ENCODE assay signal across 1 cellular context in the genomic region with DNA sequence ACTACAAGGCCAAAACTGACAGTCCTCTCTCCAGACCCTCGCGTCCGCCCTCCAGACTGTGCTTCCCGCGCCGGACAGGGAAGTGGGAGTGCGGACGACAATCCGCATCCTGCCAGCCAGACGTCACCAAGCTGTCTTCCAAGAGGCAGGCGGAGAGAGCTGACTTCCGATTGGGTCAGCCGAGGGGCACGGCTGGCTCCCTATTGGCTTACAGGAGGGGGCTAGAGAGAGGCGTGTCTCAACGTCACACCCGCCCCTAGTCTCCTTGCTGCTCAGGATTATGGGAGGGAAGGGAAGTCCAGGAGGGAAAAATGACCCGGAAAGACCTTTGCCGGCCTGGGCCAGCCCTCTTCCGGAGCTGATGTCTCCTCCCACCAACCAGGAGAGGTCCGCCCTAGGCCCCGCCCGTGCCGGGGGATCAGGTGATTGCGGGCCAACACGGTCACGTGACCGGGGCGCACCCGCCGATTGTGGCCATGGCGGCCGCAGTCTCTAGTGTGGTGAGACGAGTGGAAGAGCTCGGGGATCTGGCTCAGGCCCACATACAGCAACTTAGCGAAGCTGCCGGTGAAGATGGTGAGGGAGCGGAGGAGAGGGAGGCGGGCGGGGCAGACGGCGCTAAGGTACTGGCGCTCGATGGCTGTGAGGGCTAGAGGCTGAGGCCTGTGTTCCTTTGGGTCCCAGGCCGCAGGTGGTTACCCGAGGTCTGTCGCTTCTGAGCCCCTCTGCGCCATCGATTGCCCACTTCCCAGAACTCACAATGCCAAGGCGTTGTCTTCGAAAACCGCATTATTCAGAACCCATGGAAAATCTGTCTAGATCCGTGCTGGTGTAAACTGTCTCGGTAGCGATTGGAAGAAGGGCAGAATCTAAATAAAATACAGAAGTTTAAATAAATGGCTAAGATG.
TF ChIP-seq lines count a peak whose summit lies in the region.

A gene with protein sequence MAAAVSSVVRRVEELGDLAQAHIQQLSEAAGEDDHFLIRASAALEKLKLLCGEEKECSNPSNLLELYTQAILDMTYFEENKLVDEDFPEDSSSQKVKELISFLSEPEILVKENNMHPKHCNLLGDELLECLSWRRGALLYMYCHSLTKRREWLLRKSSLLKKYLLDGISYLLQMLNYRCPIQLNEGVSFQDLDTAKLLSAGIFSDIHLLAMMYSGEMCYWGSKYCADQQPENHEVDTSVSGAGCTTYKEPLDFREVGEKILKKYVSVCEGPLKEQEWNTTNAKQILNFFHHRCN (plus strand): TSS at position 453 of the 908 bp plus-strand sequence. CDS start 24 bp downstream, at position 477.

TF ChIP-seq in GM12878, 131 proteins besides CTCF, POLR2A, EP300 and RAD21 (continued from another document and continues in another):
- TF ChIP-seq, protein P1, sequence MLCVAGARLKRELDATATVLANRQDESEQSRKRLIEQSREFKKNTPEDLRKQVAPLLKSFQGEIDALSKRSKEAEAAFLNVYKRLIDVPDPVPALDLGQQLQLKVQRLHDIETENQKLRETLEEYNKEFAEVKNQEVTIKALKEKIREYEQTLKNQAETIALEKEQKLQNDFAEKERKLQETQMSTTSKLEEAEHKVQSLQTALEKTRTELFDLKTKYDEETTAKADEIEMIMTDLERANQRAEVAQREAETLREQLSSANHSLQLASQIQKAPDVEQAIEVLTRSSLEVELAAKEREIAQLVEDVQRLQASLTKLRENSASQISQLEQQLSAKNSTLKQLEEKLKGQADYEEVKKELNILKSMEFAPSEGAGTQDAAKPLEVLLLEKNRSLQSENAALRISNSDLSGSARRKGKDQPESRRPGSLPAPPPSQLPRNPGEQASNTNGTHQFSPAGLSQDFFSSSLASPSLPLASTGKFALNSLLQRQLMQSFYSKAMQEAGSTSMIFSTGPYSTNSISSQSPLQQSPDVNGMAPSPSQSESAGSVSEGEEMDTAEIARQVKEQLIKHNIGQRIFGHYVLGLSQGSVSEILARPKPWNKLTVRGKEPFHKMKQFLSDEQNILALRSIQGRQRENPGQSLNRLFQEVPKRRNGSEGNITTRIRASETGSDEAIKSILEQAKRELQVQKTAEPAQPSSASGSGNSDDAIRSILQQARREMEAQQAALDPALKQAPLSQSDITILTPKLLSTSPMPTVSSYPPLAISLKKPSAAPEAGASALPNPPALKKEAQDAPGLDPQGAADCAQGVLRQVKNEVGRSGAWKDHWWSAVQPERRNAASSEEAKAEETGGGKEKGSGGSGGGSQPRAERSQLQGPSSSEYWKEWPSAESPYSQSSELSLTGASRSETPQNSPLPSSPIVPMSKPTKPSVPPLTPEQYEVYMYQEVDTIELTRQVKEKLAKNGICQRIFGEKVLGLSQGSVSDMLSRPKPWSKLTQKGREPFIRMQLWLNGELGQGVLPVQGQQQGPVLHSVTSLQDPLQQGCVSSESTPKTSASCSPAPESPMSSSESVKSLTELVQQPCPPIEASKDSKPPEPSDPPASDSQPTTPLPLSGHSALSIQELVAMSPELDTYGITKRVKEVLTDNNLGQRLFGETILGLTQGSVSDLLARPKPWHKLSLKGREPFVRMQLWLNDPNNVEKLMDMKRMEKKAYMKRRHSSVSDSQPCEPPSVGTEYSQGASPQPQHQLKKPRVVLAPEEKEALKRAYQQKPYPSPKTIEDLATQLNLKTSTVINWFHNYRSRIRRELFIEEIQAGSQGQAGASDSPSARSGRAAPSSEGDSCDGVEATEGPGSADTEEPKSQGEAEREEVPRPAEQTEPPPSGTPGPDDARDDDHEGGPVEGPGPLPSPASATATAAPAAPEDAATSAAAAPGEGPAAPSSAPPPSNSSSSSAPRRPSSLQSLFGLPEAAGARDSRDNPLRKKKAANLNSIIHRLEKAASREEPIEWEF (IDR thresholded peaks at IDR 0.05; ENCODE audit: insufficient replicate concordance, low read depth, low read length), result no peak
- TF ChIP-seq HDAC2 (IDR thresholded peaks at IDR 0.05), result 0 out of 2 replicates have a peak, but pooled peaks have one; percentile 78
- peak; percentile 95 for TF ChIP-seq PML (IDR thresholded peaks at IDR 0.05; ENCODE audit: low read length)
- TF ChIP-seq RFX5 (IDR thresholded peaks at IDR 0.05; ENCODE audit: low read depth, low read length), result peak; percentile 74
- TF ChIP-seq MTA3 (IDR thresholded peaks at IDR 0.05; ENCODE audit: borderline replicate concordance, low read length), result no peak; the same call in 1 of the 2 replicates
- no peak for TF ChIP-seq MYB (IDR thresholded peaks at IDR 0.05; ENCODE audit: borderline replicate concordance, low read depth, low read length)
- 0 out of 2 replicates have a peak, but pooled peaks have one; percentile 60 for TF ChIP-seq TBL1XR1 (IDR thresholded peaks at IDR 0.05; ENCODE audit: low read depth, low read length)
- TF ChIP-seq TARDBP (IDR thresholded peaks at IDR 0.05; ENCODE audit: borderline replicate concordance), result peak; percentile 52; the same call in 1 of the 2 replicates
- no peak for TF ChIP-seq ZZZ3 (IDR thresholded peaks at IDR 0.05; ENCODE audit: control insufficient read depth, insufficient read length, low read depth)
- TF ChIP-seq IKZF1 (conservative IDR thresholded peaks at IDR 0.05), result peak; percentile 100
- peak; percentile 86 for TF ChIP-seq ZNF207 (IDR thresholded peaks at IDR 0.05; ENCODE audit: borderline replicate concordance)
- peak; percentile 73 for TF ChIP-seq MEF2B (IDR thresholded peaks at IDR 0.05; ENCODE audit: partially characterized antibody, poor library complexity, severe bottlenecking)
- TF ChIP-seq SP1 (IDR thresholded peaks at IDR 0.05; ENCODE audit: low read depth, low read length), result peak; percentile 88
- TF ChIP-seq WRNIP1 (IDR thresholded peaks at IDR 0.05; ENCODE audit: borderline replicate concordance, low read depth, low read length), result no peak
- TF ChIP-seq, protein P2, sequence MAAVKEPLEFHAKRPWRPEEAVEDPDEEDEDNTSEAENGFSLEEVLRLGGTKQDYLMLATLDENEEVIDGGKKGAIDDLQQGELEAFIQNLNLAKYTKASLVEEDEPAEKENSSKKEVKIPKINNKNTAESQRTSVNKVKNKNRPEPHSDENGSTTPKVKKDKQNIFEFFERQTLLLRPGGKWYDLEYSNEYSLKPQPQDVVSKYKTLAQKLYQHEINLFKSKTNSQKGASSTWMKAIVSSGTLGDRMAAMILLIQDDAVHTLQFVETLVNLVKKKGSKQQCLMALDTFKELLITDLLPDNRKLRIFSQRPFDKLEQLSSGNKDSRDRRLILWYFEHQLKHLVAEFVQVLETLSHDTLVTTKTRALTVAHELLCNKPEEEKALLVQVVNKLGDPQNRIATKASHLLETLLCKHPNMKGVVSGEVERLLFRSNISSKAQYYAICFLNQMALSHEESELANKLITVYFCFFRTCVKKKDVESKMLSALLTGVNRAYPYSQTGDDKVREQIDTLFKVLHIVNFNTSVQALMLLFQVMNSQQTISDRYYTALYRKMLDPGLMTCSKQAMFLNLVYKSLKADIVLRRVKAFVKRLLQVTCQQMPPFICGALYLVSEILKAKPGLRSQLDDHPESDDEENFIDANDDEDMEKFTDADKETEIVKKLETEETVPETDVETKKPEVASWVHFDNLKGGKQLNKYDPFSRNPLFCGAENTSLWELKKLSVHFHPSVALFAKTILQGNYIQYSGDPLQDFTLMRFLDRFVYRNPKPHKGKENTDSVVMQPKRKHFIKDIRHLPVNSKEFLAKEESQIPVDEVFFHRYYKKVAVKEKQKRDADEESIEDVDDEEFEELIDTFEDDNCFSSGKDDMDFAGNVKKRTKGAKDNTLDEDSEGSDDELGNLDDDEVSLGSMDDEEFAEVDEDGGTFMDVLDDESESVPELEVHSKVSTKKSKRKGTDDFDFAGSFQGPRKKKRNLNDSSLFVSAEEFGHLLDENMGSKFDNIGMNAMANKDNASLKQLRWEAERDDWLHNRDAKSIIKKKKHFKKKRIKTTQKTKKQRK (IDR thresholded peaks at IDR 0.05; ENCODE audit: low read depth, low read length), result peak; percentile 23; the same call in 1 of the 2 replicates
- TF ChIP-seq CREB1 (IDR thresholded peaks at IDR 0.05; ENCODE audit: low read depth), result peak; percentile 96
- no peak for TF ChIP-seq YBX1 (IDR thresholded peaks at IDR 0.05)
- TF ChIP-seq ASH2L (IDR thresholded peaks at IDR 0.05; ENCODE audit: borderline replicate concordance, low read depth), result no peak
- TF ChIP-seq, protein P3, sequence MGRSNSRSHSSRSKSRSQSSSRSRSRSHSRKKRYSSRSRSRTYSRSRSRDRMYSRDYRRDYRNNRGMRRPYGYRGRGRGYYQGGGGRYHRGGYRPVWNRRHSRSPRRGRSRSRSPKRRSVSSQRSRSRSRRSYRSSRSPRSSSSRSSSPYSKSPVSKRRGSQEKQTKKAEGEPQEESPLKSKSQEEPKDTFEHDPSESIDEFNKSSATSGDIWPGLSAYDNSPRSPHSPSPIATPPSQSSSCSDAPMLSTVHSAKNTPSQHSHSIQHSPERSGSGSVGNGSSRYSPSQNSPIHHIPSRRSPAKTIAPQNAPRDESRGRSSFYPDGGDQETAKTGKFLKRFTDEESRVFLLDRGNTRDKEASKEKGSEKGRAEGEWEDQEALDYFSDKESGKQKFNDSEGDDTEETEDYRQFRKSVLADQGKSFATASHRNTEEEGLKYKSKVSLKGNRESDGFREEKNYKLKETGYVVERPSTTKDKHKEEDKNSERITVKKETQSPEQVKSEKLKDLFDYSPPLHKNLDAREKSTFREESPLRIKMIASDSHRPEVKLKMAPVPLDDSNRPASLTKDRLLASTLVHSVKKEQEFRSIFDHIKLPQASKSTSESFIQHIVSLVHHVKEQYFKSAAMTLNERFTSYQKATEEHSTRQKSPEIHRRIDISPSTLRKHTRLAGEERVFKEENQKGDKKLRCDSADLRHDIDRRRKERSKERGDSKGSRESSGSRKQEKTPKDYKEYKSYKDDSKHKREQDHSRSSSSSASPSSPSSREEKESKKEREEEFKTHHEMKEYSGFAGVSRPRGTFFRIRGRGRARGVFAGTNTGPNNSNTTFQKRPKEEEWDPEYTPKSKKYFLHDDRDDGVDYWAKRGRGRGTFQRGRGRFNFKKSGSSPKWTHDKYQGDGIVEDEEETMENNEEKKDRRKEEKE (IDR thresholded peaks at IDR 0.05), result no peak
- no peak for TF ChIP-seq STAT3 (IDR thresholded peaks at IDR 0.05; ENCODE audit: low read depth, low read length)
- TF ChIP-seq, protein P4, sequence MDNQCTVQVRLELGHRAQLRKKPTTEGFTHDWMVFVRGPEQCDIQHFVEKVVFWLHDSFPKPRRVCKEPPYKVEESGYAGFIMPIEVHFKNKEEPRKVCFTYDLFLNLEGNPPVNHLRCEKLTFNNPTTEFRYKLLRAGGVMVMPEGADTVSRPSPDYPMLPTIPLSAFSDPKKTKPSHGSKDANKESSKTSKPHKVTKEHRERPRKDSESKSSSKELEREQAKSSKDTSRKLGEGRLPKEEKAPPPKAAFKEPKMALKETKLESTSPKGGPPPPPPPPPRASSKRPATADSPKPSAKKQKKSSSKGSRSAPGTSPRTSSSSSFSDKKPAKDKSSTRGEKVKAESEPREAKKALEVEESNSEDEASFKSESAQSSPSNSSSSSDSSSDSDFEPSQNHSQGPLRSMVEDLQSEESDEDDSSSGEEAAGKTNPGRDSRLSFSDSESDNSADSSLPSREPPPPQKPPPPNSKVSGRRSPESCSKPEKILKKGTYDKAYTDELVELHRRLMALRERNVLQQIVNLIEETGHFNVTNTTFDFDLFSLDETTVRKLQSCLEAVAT (IDR thresholded peaks at IDR 0.05), result peak; percentile 92
- peak; percentile 97 for TF ChIP-seq YY1 (IDR thresholded peaks at IDR 0.05; ENCODE audit: low read depth, low read length)
- TF ChIP-seq, protein P5, sequence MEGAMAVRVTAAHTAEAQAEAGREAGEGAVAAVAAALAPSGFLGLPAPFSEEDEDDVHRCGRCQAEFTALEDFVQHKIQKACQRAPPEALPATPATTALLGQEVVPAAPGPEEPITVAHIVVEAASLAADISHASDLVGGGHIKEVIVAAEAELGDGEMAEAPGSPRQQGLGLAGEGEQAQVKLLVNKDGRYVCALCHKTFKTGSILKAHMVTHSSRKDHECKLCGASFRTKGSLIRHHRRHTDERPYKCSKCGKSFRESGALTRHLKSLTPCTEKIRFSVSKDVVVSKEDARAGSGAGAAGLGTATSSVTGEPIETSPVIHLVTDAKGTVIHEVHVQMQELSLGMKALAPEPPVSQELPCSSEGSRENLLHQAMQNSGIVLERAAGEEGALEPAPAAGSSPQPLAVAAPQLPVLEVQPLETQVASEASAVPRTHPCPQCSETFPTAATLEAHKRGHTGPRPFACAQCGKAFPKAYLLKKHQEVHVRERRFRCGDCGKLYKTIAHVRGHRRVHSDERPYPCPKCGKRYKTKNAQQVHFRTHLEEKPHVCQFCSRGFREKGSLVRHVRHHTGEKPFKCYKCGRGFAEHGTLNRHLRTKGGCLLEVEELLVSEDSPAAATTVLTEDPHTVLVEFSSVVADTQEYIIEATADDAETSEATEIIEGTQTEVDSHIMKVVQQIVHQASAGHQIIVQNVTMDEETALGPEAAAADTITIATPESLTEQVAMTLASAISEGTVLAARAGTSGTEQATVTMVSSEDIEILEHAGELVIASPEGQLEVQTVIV (IDR thresholded peaks at IDR 0.05; ENCODE audit: borderline replicate concordance, partially characterized antibody), result no peak
- no peak for TF ChIP-seq ZNF384 (IDR thresholded peaks at IDR 0.05; ENCODE audit: borderline replicate concordance, low read depth, low read length)
- no peak for TF ChIP-seq SREBF1 (IDR thresholded peaks at IDR 0.05; ENCODE audit: low read length)
- TF ChIP-seq RELA (IDR thresholded peaks at IDR 0.05; ENCODE audit: borderline replicate concordance, partially characterized antibody), result peak; percentile 79
- TF ChIP-seq NFIC (IDR thresholded peaks at IDR 0.05; ENCODE audit: low read depth, low read length), result peak; percentile 47
- TF ChIP-seq ETV6 (conservative IDR thresholded peaks at IDR 0.05 in 1 of 2, IDR thresholded peaks at IDR 0.05 in 1 of 2; ENCODE audit: borderline replicate concordance in 1 of 2, low read depth in 1 of 2), result no peak; a peak in 1 of 4 replicates
- 0 out of 2 replicates have a peak, but pooled peaks have one; percentile 29 for TF ChIP-seq GATAD2B (conservative IDR thresholded peaks at IDR 0.05; ENCODE audit: low read depth)
- peak; percentile 79; the same call in 2 of the 3 replicates for TF ChIP-seq POU2F2 (IDR thresholded peaks at IDR 0.05; ENCODE audit: borderline replicate concordance, low read depth, low read length)
- no peak for TF ChIP-seq BCL11A (IDR thresholded peaks at IDR 0.05; ENCODE audit: low read depth, low read length)
- TF ChIP-seq, protein P6, sequence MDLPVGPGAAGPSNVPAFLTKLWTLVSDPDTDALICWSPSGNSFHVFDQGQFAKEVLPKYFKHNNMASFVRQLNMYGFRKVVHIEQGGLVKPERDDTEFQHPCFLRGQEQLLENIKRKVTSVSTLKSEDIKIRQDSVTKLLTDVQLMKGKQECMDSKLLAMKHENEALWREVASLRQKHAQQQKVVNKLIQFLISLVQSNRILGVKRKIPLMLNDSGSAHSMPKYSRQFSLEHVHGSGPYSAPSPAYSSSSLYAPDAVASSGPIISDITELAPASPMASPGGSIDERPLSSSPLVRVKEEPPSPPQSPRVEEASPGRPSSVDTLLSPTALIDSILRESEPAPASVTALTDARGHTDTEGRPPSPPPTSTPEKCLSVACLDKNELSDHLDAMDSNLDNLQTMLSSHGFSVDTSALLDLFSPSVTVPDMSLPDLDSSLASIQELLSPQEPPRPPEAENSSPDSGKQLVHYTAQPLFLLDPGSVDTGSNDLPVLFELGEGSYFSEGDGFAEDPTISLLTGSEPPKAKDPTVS (IDR thresholded peaks at IDR 0.05; ENCODE audit: low read depth, low read length), result no peak
- TF ChIP-seq, protein P7, sequence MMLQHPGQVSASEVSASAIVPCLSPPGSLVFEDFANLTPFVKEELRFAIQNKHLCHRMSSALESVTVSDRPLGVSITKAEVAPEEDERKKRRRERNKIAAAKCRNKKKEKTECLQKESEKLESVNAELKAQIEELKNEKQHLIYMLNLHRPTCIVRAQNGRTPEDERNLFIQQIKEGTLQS (IDR thresholded peaks at IDR 0.05; ENCODE audit: borderline replicate concordance, extremely low read depth, low read depth, low read length), result peak; percentile 95
- TF ChIP-seq ZNF24 (IDR thresholded peaks at IDR 0.05), result no peak
- no peak for TF ChIP-seq NRF1 (conservative IDR thresholded peaks at IDR 0.05; ENCODE audit: low read depth, low read length)
- no peak for TF ChIP-seq MYC (IDR thresholded peaks at IDR 0.05; ENCODE audit: insufficient read depth, insufficient read length, insufficient replicate concordance, low read length, severe bottlenecking)
- no peak for TF ChIP-seq BMI1 (IDR thresholded peaks at IDR 0.05; ENCODE audit: borderline replicate concordance)
